ENCODE assay signal across 14 cellular contexts in the genomic region with DNA sequence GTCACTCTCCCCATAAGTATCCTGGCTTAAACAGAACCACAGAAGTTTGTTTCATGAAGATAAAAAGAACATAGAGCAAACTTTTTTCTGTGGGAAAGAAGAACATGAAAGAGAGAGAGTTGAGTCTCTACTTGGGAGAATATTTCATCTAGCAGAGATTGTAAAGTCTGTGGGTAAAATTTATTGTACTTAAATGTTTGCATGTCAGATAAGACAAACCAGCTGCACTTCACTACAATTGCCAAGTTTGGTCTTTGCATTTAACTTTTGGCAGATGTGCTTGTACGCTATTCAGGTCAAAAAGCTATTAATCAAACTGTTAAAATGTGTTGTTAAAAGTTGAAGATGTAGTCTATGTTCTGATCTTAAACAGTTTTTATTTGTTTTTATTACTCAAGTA.
"Had no signal": no experiment of that assay in that cellular context is flagged by ENCODE, and none has a peak within 500 bp of the region (broad histone marks: within the 10 kb centered on the region; RNA-seq: fewer than 3 reads in every experiment).

No MANE protein-coding gene starts in this region.

- ATAC-seq: activated T-cell treated with anti-CD3 and anti-CD28 coated beads, Interleukin-2, amount 50 U/mL, for 72 hours; naive thymus-derived CD4-positive, alpha-beta T cell; right lobe of liver; stimulated activated naive CD8-positive, alpha-beta T cell treated with anti-CD3 and anti-CD28 coated beads, Interleukin-15, Interleukin-2, amounts not matched to agents 100 U/mL and 50 U/mL, for 24 hours had no signal

- H3K36me3 ChIP-seq: breast epithelium, right lobe of liver, suprapubic skin, upper lobe of left lung had no signal

- H3K27me3 ChIP-seq: breast epithelium, right lobe of liver, suprapubic skin, upper lobe of left lung had no signal

- H3K4me1 ChIP-seq: breast epithelium, right lobe of liver, suprapubic skin, upper lobe of left lung had no signal

- H3K9me3 ChIP-seq: breast epithelium, right lobe of liver, suprapubic skin, upper lobe of left lung had no signal

- H3K27ac ChIP-seq: breast epithelium, right lobe of liver, suprapubic skin, upper lobe of left lung had no signal

- DNase-seq: activated CD4-positive, alpha-beta memory T cell treated with anti-CD3 and anti-CD28 coated beads for 36 hours; activated gamma-delta T cell treated with Interleukin-2 at 50 U/mL for 16 hours; activated naive CD8-positive, alpha-beta T cell treated with anti-CD3 and anti-CD28 coated beads for 36 hours; activated T-cell treated with anti-CD3 and anti-CD28 coated beads, Interleukin-2, amount 50 U/mL, for 72 hours; anterior cingulate cortex; endodermal cell; naive thymus-derived CD4-positive, alpha-beta T cell; right lobe of liver; stimulated activated CD4-positive, alpha-beta T cell treated with anti-CD3 and anti-CD28 coated beads, Interleukin-12 subunit alpha, Interleukin-12 subunit beta, amount 100 ng/mL, for 4 hours; stimulated activated CD4-positive, alpha-beta T cell treated with anti-CD3 and anti-CD28 coated beads, Interleukin-2, amount 100 ng/mL, for 48 hours; stimulated activated naive CD8-positive, alpha-beta T cell treated with anti-CD3 and anti-CD28 coated beads, Interleukin-15, Interleukin-2, amounts not matched to agents 100 U/mL and 50 U/mL, for 24 hours; upper lobe of left lung had no signal

- H3K4me3 ChIP-seq: breast epithelium, right lobe of liver, suprapubic skin, upper lobe of left lung had no signal
